Comparison of ENCODE assay signal across 15 cellular contexts in the genomic region with DNA sequence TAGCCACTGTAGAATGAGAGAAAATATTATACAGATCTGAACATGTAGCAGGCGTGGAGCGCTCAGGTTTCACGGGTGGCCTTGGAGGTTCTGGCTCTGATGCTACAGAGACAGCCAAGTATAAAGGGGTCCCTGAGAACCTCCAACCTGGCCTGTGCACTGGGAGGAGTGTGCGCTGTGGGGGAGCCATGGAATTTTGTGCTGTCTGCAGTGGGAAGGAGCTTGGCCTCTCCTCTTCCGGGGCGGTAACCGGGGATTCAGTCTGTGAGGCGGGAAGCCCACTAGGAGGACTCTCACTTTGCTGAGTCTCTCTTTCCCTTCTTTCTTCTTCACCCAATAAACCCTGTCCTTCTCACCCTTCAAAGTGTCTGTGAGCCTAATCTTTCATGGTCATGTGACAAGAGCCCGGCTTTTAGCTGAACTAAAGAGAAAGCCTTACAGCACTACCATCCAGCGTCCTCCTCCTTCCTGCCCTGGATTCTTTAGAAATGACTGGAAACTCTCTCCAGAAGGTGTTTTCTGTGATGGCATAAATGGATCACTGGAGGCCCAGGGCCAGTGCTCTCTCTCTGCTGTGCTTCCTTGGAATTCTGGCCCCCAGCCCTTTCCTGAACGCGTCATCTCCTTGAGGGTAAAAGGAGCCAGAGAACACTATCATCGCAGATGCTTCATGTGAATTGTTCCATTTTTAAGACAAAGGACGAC.
DNase-seq lines count a peak whose midpoint lies in the region; ATAC-seq and TF ChIP-seq lines count a peak whose summit lies in the region.
"Had no signal": no experiment of that assay in that cellular context is flagged by ENCODE, and none has a peak within 500 bp of the region (broad histone marks: within the 10 kb centered on the region; RNA-seq: fewer than 3 reads in every experiment).

No MANE protein-coding gene starts in this region.

- no peak overlapping the region for H3K9ac ChIP-seq in iPS-15b (ENCODE audit: low read depth, low read length)

- intact Hi-C loops in Right ventricle myocardium inferior (cut with DNase I) (no loop called here), right cardiac atrium (cut with DNase I) (no loop called here)

- peak; percentile 50 for ATAC-seq in Right ventricle myocardium inferior
- no peak for ATAC-seq in right cardiac atrium
- no peak for ATAC-seq in GM19455 (IDR thresholded peaks at IDR 0.05; ENCODE audit: unreplicated experiment)
- ATAC-seq in GM21515 (IDR thresholded peaks at IDR 0.05; ENCODE audit: unreplicated experiment): no peak

- H3K27me3 ChIP-seq in right cardiac atrium (ENCODE audit: control insufficient read depth, insufficient read depth) (no peaks in the 10 kb centered on the region), iPS-15b (ENCODE audit: control insufficient read depth, insufficient read depth, low read length) (no peaks in the 10 kb centered on the region)
- H3K27me3 ChIP-seq: ovary, testis had no signal

- no peak for TF ChIP-seq CTCF in choroid plexus epithelial cell (conservative IDR thresholded peaks at IDR 0.05; ENCODE audit: low read depth, low read length)

- H3K4me1 ChIP-seq in right cardiac atrium (ENCODE audit: control insufficient read depth, insufficient read depth, low read length): no peaks in the 10 kb centered on the region
- H3K4me1 ChIP-seq in iPS-15b (ENCODE audit: control insufficient read depth, insufficient read depth, low read length): no peaks in the 10 kb centered on the region
- H3K4me1 ChIP-seq: testis had no signal

- H3K4me3 ChIP-seq in right cardiac atrium (ENCODE audit: low read length): no peak overlapping the region
- no peak overlapping the region for H3K4me3 ChIP-seq in choroid plexus epithelial cell (ENCODE audit: low read depth, low read length)
- peak overlapping the region; percentile 27 for H3K4me3 ChIP-seq in iPS-15b (ENCODE audit: low read depth, low read length)
- H3K4me3 ChIP-seq: ovary, testis had no signal

- in situ Hi-C loops in G401 (cut with HindIII; ENCODE audit: low sequenced_read_pairs): no loop called here

- WGBS in right cardiac atrium: 80% methylated on average over 14 of the region's 14 CpGs

- no peaks in the 10 kb centered on the region for H3K9me3 ChIP-seq in right cardiac atrium (ENCODE audit: control insufficient read depth, low read length)
- H3K9me3 ChIP-seq in iPS-15b (ENCODE audit: control insufficient read depth, insufficient read depth, low read length): no peaks in the 10 kb centered on the region
- H3K9me3 ChIP-seq: ovary, testis had no signal

- no peaks in the 10 kb centered on the region for H3K36me3 ChIP-seq in iPS-15b (ENCODE audit: control insufficient read depth, insufficient read depth, low read length)
- H3K36me3 ChIP-seq: ovary had no signal

- no peak overlapping the region for H3K27ac ChIP-seq in right cardiac atrium (ENCODE audit: low read length)
- H3K27ac ChIP-seq: ovary, testis had no signal

- no peak for DNase-seq in Right ventricle myocardium inferior (ENCODE audit: missing footprints)
- DNase-seq in right cardiac atrium: no peak
- peak; percentile 13 for DNase-seq in choroid plexus epithelial cell (ENCODE audit: low read depth)
- no peak for DNase-seq in activated effector memory CD4-positive, alpha-beta T cell treated with Interleukin-2 at 50 U/mL for 16 hours
- DNase-seq in G401 (ENCODE audit: low spot score): no peak
- DNase-seq: activated effector memory CD4-positive, alpha-beta T cell treated with anti-CD3 and anti-CD28 coated beads, Interleukin-2, amount 50 U/mL, for 16 hours; COR-L47; Kasumi-1; midbrain; NCI-H187 treated with DMSO at 0.1 percent for 48 hours; ovary; testis had no signal
